In genomic region chr12:19852100-19852855, GRCh38 we compare ENCODE assay signal across 15 cellular contexts.
DNase-seq lines count a peak whose midpoint lies in the region; ATAC-seq and TF ChIP-seq lines count a peak whose summit lies in the region.
"Had no signal": no experiment of that assay in that cellular context is flagged by ENCODE, and none has a peak within 500 bp of the region (broad histone marks: within the 10 kb centered on the region; RNA-seq: fewer than 3 reads in every experiment).

No MANE protein-coding gene starts in this region.

- peak overlapping the region; percentile 28; the same call in 1 of the 2 replicates for H3K27ac ChIP-seq in SJCRH30
- no peak overlapping the region for H3K27ac ChIP-seq in mesenchymal stem cell (ENCODE audit: low read length, poor library complexity, severe bottlenecking)
- H3K27ac ChIP-seq in tibial artery = peak overlapping the region; percentile 78 to 82
- no peak overlapping the region for H3K27ac ChIP-seq in sigmoid colon

- H2BK5ac ChIP-seq in mesenchymal stem cell (ENCODE audit: low read depth, low read length, poor library complexity, severe bottlenecking) = no peak overlapping the region

- H3K18ac ChIP-seq in mesenchymal stem cell (ENCODE audit: low read depth in 1 of 2, low read length in 2 of 2) = peak overlapping the region; percentile 34 to 54

- H3K9me3 ChIP-seq in SJCRH30 (replicated peaks) (peaks cover 8% of the 10 kb centered on the region; the same call in 1 of the 2 replicates), mesenchymal stem cell (ENCODE audit: control insufficient read depth, low read length) (peaks cover 8% of the 10 kb centered on the region), tibial artery (no peaks in the 10 kb centered on the region), sigmoid colon (peaks cover 0 to 8% (median 0%) of the 10 kb centered on the region in 4 donors)
- H3K9me3 ChIP-seq: BE2C, MG63 had no signal

- peaks cover 15% of the 10 kb centered on the region for H3K4me1 Mint-ChIP-seq in HFFc6 (ENCODE audit: low read depth)

- TF ChIP-seq CTCF in HFFc6 (IDR thresholded peaks at IDR 0.05) = no peak
- no peak for TF ChIP-seq CTCF in tibial artery (IDR thresholded peaks at IDR 0.05)
- no peak for TF ChIP-seq CTCF in sigmoid colon (IDR thresholded peaks at IDR 0.05)

- H3K36me3 ChIP-seq in SJCRH30 = no peaks in the 10 kb centered on the region
- no peaks in the 10 kb centered on the region for H3K36me3 ChIP-seq in mesenchymal stem cell (ENCODE audit: control insufficient read depth in 1 of 2, insufficient read depth in 2 of 2, low read depth in 1 of 2, low read length in 2 of 2)
- no peaks in the 10 kb centered on the region for H3K36me3 ChIP-seq in tibial artery
- no peaks in the 10 kb centered on the region for H3K36me3 ChIP-seq in sigmoid colon
- H3K36me3 ChIP-seq: BE2C, MG63 had no signal

- H3K79me1 ChIP-seq in mesenchymal stem cell (replicated peaks; ENCODE audit: low read length, poor library complexity, severe bottlenecking) = no peaks in the 10 kb centered on the region

- H2AK5ac ChIP-seq in mesenchymal stem cell (ENCODE audit: low read length, severe bottlenecking) = no peak overlapping the region

- no peak overlapping the region for H3K14ac ChIP-seq in mesenchymal stem cell (ENCODE audit: low read length in 2 of 2)

- H4K8ac ChIP-seq in mesenchymal stem cell (ENCODE audit: low read length) = peak overlapping the region; percentile 69

- peak overlapping the region; percentile 10; the same call in 1 of the 2 replicates for H3K4me3 Mint-ChIP-seq in HFFc6
- H3K4me3 Mint-ChIP-seq: CD4-positive, alpha-beta T cell had no signal

- no peak overlapping the region; the same call in 1 of the 2 replicates for H3K27ac Mint-ChIP-seq in HFFc6
- H3K27ac Mint-ChIP-seq: CD4-positive, alpha-beta T cell had no signal

- TF ChIP-seq POLR2A in sigmoid colon (IDR thresholded peaks at IDR 0.05) = no peak

- H2BK15ac ChIP-seq in mesenchymal stem cell (ENCODE audit: low read depth, poor library complexity, severe bottlenecking) = no peak overlapping the region

- H3K9me3 Mint-ChIP-seq in HFFc6 = peaks cover 11% of the 10 kb centered on the region

- no peaks in the 10 kb centered on the region for H3K36me3 Mint-ChIP-seq in HFFc6 (ENCODE audit: low read depth)

- H3K9ac ChIP-seq in mesenchymal stem cell (ENCODE audit: low read length) = no peak overlapping the region

- no peak overlapping the region for H2AFZ ChIP-seq in mesenchymal stem cell (ENCODE audit: low read depth, low read length)

- H3K4ac ChIP-seq in mesenchymal stem cell (ENCODE audit: low read depth in 1 of 2, low read length in 2 of 2) = peak overlapping the region in 1 of 2 experiments; percentile 67

- H3K4me3 ChIP-seq in SJCRH30 (no peak overlapping the region), mesenchymal stem cell (ENCODE audit: insufficient read depth in 1 of 2, low read depth in 1 of 2, low read length in 2 of 2) (no peak overlapping the region), tibial artery (no peak overlapping the region), sigmoid colon (no peak overlapping the region)
- H3K4me3 ChIP-seq: MG63 had no signal

- no peaks in the 10 kb centered on the region; the same call in 1 of the 2 replicates for H3K27me3 Mint-ChIP-seq in HFFc6 (ENCODE audit: insufficient read depth)

- H3K4me1 ChIP-seq in SJCRH30 = peaks cover 11% of the 10 kb centered on the region
- no peaks in the 10 kb centered on the region for H3K4me1 ChIP-seq in mesenchymal stem cell (ENCODE audit: control insufficient read depth, insufficient read depth, low read depth, low read length)
- H3K4me1 ChIP-seq in tibial artery = peaks cover 0 to 74% (median 17%) of the 10 kb centered on the region in 4 donors
- peaks cover 0 to 24% (median 14%) of the 10 kb centered on the region in 4 donors for H3K4me1 ChIP-seq in sigmoid colon
- H3K4me1 ChIP-seq: BE2C had no signal

- peak overlapping the region; percentile 27 for H2BK120ac ChIP-seq in mesenchymal stem cell (ENCODE audit: low read depth, low read length)

- TF ChIP-seq EP300 in sigmoid colon (IDR thresholded peaks at IDR 0.05) = no peak

- no peak overlapping the region for H3K23ac ChIP-seq in mesenchymal stem cell (ENCODE audit: low read length in 2 of 2)

- no peak for ATAC-seq in GM19455 (IDR thresholded peaks at IDR 0.05; ENCODE audit: unreplicated experiment)
- no peak for ATAC-seq in GM19324 (IDR thresholded peaks at IDR 0.05; ENCODE audit: low FRiP score, unreplicated experiment)

- H3K4me2 ChIP-seq in mesenchymal stem cell (ENCODE audit: low read length, poor library complexity, severe bottlenecking) = no peak overlapping the region

- intact Hi-C loops in tibial artery (cut with DNase I; ENCODE audit: low total_unique reads) = no loop called here
- intact Hi-C loops in sigmoid colon (cut with DNase I) = no loop called here

- H3K27me3 ChIP-seq in SJCRH30 (no peaks in the 10 kb centered on the region), mesenchymal stem cell (ENCODE audit: control insufficient read depth in 1 of 2, insufficient read depth in 1 of 2, low read length in 2 of 2) (no peaks in the 10 kb centered on the region), tibial artery (no peaks in the 10 kb centered on the region), sigmoid colon (no peaks in the 10 kb centered on the region)
- H3K27me3 ChIP-seq: BE2C, MG63 had no signal

- H2BK12ac ChIP-seq in mesenchymal stem cell (ENCODE audit: low read length in 2 of 2) = peak overlapping the region; percentile 29 to 72

- H4K91ac ChIP-seq in mesenchymal stem cell (ENCODE audit: low read length) = no peak overlapping the region

- 76% methylated on average over 4 of the region's 5 CpGs for WGBS in mesenchymal stem cell
- 74 to 82% methylated on average over 5 of the region's 5 CpGs for WGBS in sigmoid colon, 2 donors

- no peak for DNase-seq in HFFc6
- DNase-seq in SJCRH30 = no peak
- no peak for DNase-seq in mesenchymal stem cell
- no peak for DNase-seq in tibial artery
- no peak for DNase-seq in sigmoid colon
- DNase-seq: BE2C; CD4-positive, alpha-beta T cell; DMS53; MG63; NCI-H1092 treated with DMSO at 0.1 percent for 48 hours; NCI-H2081 treated with DMSO at 0.1 percent for 48 hours; NCI-H524; Right ventricle myocardium superior had no signal

Comparison
In these comparisons a context has a peak if more than half of its experiments do, and no peak if none do; other contexts are left out.
1. H3K27ac ChIP-seq: peak in SJCRH30 (single experiment) and tibial artery (2 of 2); none in mesenchymal stem cell (single experiment) and sigmoid colon (0 of 4).